25 cellular contexts compared by ENCODE assay signal in genomic region chr14:69506241-69506595, GRCh38. TPM values are rescaled to one million over a fixed set of nuclear protein-coding genes. Genes with fewer than 3 reads are reported as not detected.
"Had no signal": no experiment of that assay in that cellular context is flagged by ENCODE, and none has a peak within 500 bp of the region (broad histone marks: within the 10 kb centered on the region; RNA-seq: fewer than 3 reads in every experiment).

No MANE protein-coding gene starts in this region.

- H3K4me3 ChIP-seq: ascending aorta, coronary artery, dorsolateral prefrontal cortex had no signal

- H3K27ac ChIP-seq: ascending aorta, brain microvascular endothelial cell, coronary artery, dorsolateral prefrontal cortex, VCaP had no signal

- H3K9me3 ChIP-seq: ascending aorta had no signal

- DNase-seq: activated CD4-positive, alpha-beta memory T cell treated with anti-CD3 and anti-CD28 coated beads, Interleukin-2, amount 10 ng/mL, durations not matched to agents 7 days and 5 days; activated CD4-positive, alpha-beta T cell treated with anti-CD3 and anti-CD28 coated beads for 1 hour; activated CD4-positive, alpha-beta T cell treated with anti-CD3 and anti-CD28 coated beads for 4 hours; activated CD4-positive, alpha-beta T cell treated with anti-CD3 and anti-CD28 coated beads, Interleukin-2, amount 10 ng/mL, durations not matched to agents 7 days and 5 days; activated CD4-positive, alpha-beta T cell treated with anti-CD3 and anti-CD28 coated beads, Interleukin-2, amount 50 U/mL, for 4 hours; activated CD8-positive, alpha-beta memory T cell treated with anti-CD3 and anti-CD28 coated beads, Interleukin-2, amount 50 U/mL, for 48 hours; activated gamma-delta T cell; activated naive CD4-positive, alpha-beta T cell; activated naive CD4-positive, alpha-beta T cell treated with anti-CD3 and anti-CD28 coated beads, Interleukin-2, amount 10 ng/mL, durations not matched to agents 7 days and 5 days; activated naive CD8-positive, alpha-beta T cell treated with anti-CD3 and anti-CD28 coated beads, Interleukin-2, amount 10 ng/mL, durations not matched to agents 7 days and 5 days; activated T-cell treated with anti-CD3 and anti-CD28 coated beads for 4 hours; activated T-cell treated with anti-CD3 and anti-CD28 coated beads, Interleukin-2, amount 50 U/mL, for 24 hours; activated T-cell treated with anti-CD3 and anti-CD28 coated beads, Interleukin-2, amount 50 U/mL, for 72 hours; brain microvascular endothelial cell; dorsolateral prefrontal cortex; effector memory CD4-positive, alpha-beta T cell; endodermal cell; foreskin fibroblast; T-helper 2 cell had no signal

- FAIRE-seq: frontal cortex had no signal

- H3K27me3 ChIP-seq: ascending aorta, dorsolateral prefrontal cortex had no signal

- H3K36me3 ChIP-seq: ascending aorta, brain microvascular endothelial cell had no signal

- ATAC-seq: activated T-cell treated with anti-CD3 and anti-CD28 coated beads, Interleukin-2, amount 50 U/mL, for 72 hours; WTC11 had no signal

RNA-seq across cellular contexts. Expression of gene PLEKHD1, which starts 21.7 kb away (rescaled TPM):
- total RNA-seq: ascending aorta, esophagus mucosa had no signal
